In the genomic region with DNA sequence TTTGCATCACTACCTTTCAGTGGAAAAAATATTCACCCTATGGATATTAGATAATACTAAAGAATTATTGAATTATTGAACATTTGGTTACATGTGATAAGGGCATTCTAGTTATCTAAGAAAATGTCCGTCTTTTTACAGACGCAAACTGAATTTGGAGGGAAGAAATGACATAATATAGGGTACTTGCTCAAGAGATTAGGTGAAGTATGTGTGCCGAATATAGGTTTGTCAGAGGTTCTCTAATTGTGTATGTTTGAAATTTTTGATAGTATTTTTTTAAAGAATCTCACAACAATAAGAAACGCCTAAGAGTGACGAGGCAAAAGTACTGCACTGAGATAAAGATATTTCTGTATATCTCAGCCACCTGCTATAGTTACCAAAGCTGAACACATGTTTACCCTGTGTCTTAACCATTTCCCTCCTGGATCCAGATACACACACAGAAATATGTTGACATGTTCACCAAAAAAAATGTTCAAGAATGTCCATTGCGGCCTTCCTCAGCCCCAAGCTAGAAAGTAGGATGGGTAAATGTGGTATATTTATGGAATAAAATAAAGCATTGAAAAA, we compare ENCODE assay signal across 26 cellular contexts.
"Had no signal": no experiment of that assay in that cellular context is flagged by ENCODE, and none has a peak within 500 bp of the region (broad histone marks: within the 10 kb centered on the region; RNA-seq: fewer than 3 reads in every experiment).

No MANE protein-coding gene starts in this region.

- H3K27ac ChIP-seq: ascending aorta, VCaP had no signal

- H3K9me3 ChIP-seq: ascending aorta had no signal

- DNase-seq: activated CD4-positive, alpha-beta memory T cell treated with anti-CD3 and anti-CD28 coated beads, Interleukin-2, amount 10 ng/mL, durations not matched to agents 7 days and 5 days; activated CD4-positive, alpha-beta T cell treated with anti-CD3 and anti-CD28 coated beads for 1 hour; activated CD4-positive, alpha-beta T cell treated with anti-CD3 and anti-CD28 coated beads for 36 hours; activated CD4-positive, alpha-beta T cell treated with anti-CD3 and anti-CD28 coated beads for 48 hours; activated CD4-positive, alpha-beta T cell treated with anti-CD3 and anti-CD28 coated beads, Interleukin-2, amount 10 ng/mL, durations not matched to agents 7 days and 5 days; activated CD4-positive, alpha-beta T cell treated with anti-CD3 and anti-CD28 coated beads, Interleukin-2, amount 50 U/mL, for 48 hours; activated CD4-positive, CD25-positive, alpha-beta regulatory T cell; activated CD8-positive, alpha-beta memory T cell treated with anti-CD3 and anti-CD28 coated beads for 24 hours; activated CD8-positive, alpha-beta memory T cell treated with anti-CD3 and anti-CD28 coated beads, Interleukin-2, amount 10 ng/mL, durations not matched to agents 7 days and 5 days; activated CD8-positive, alpha-beta memory T cell treated with anti-CD3 and anti-CD28 coated beads, Interleukin-2, amount 50 U/mL, for 48 hours; activated CD8-positive, alpha-beta T cell treated with anti-CD3 and anti-CD28 coated beads, Interleukin-2, amount 10 ng/mL, durations not matched to agents 7 days and 5 days; activated effector memory CD4-positive, alpha-beta T cell treated with Interleukin-2 at 50 U/mL for 16 hours; activated gamma-delta T cell; activated naive CD4-positive, alpha-beta T cell treated with anti-CD3 and anti-CD28 coated beads, Interleukin-2, amount 10 ng/mL, durations not matched to agents 7 days and 5 days; activated naive CD4-positive, alpha-beta T cell treated with Interleukin-2 at 50 U/mL for 16 hours; activated naive CD8-positive, alpha-beta T cell treated with anti-CD3 and anti-CD28 coated beads, Interleukin-2, amount 10 ng/mL, durations not matched to agents 7 days and 5 days; activated naive CD8-positive, alpha-beta T cell treated with anti-CD3 and anti-CD28 coated beads, Interleukin-2, amount 50 U/mL, for 24 hours; activated T-cell treated with anti-CD3 and anti-CD28 coated beads, Interleukin-2, amount 50 U/mL, for 24 hours; activated T-cell treated with anti-CD3 and anti-CD28 coated beads, Interleukin-2, amount 50 U/mL, for 48 hours; amygdala; anterior cingulate cortex; central memory CD4-positive, alpha-beta T cell; T-helper 2 cell; T-helper 9 cell had no signal

- H3K27me3 ChIP-seq: ascending aorta had no signal

- H3K36me3 ChIP-seq: ascending aorta had no signal

- H3K4me3 ChIP-seq: ascending aorta had no signal
